ENCODE assay signal across 9 cellular contexts in genomic region chr6:138545621-138545980, GRCh38. TPM values are rescaled to one million over a fixed set of nuclear protein-coding genes. Genes with fewer than 3 reads are reported as not detected.
A peak's percentile ranks its signal among the peaks of the same experiment; 100 is the strongest.
DNase-seq lines count a peak whose midpoint lies in the region; ATAC-seq and TF ChIP-seq lines count a peak whose summit lies in the region.
"Had no signal": no experiment of that assay in that cellular context is flagged by ENCODE, and none has a peak within 500 bp of the region (broad histone marks: within the 10 kb centered on the region; RNA-seq: fewer than 3 reads in every experiment).

No MANE protein-coding gene starts in this region.

- H3K27ac ChIP-seq in coronary artery = peak overlapping the region in 1 of 2 donors; percentile 65
- H3K27ac ChIP-seq in skeletal muscle tissue (ENCODE audit: low read depth, low read length) = peak overlapping the region; percentile 68

- peaks cover 0 to 4% (median 0%) of the 10 kb centered on the region in 3 donors for H3K27me3 ChIP-seq in skeletal muscle tissue (ENCODE audit: control insufficient read depth in 3 of 3, insufficient read depth in 3 of 3, low read length in 3 of 3)

- H3K36me3 ChIP-seq in skeletal muscle tissue (ENCODE audit: control insufficient read depth in 3 of 3, insufficient read depth in 3 of 3, low read length in 3 of 3) = no peaks in the 10 kb centered on the region

- CTCF ChIA-PET in HEK293T (lab: Yijun Ruan, JAX) = interaction anchor here (0.7 to 1.0 kb wide), 2 partner anchors 16 to 36 kb away, joined by 3 read pairs; no protein-coding TSS in a partner anchor

- POLR2A ChIA-PET in HEK293T (lab: Yijun Ruan, JAX) = no interaction called here

- no peaks in the 10 kb centered on the region for H3K9me3 ChIP-seq in skeletal muscle tissue (ENCODE audit: control insufficient read depth in 3 of 3, low read length in 3 of 3)

- DNase-seq in HEK293T (ENCODE audit: extremely low spot score) (peak; percentile 36), coronary artery (ENCODE audit: low spot score) (no peak), left colon (peak; percentile 66), SIG-M5 treated with dmso at 0.1 percent for 504 hours (lab: John Stamatoyannopoulos, UW; ENCODE audit: unreplicated experiment) (no peak)
- DNase-seq: NCI-H2107 had no signal

- intact Hi-C loops in left colon (cut with DNase I, micrococcal nuclease) = no loop called here

- no peak for TF ChIP-seq CTCF in coronary artery (IDR thresholded peaks at IDR 0.05)

- ATAC-seq in left colon (peak; percentile 73), HG03139 (IDR thresholded peaks at IDR 0.05; ENCODE audit: unreplicated experiment) (no peak), GM21381 (IDR thresholded peaks at IDR 0.05; ENCODE audit: unreplicated experiment) (no peak), GM19452 (IDR thresholded peaks at IDR 0.05; ENCODE audit: unreplicated experiment) (no peak)

- peaks cover 0 to 14% (median 3%) of the 10 kb centered on the region in 3 donors for H3K4me1 ChIP-seq in skeletal muscle tissue (ENCODE audit: control insufficient read depth in 3 of 3, insufficient read depth in 3 of 3, low read length in 3 of 3)

- peak overlapping the region; percentile 66 for H3K4me3 ChIP-seq in coronary artery
- peak overlapping the region; percentile 50 to 69 (median 60) for H3K4me3 ChIP-seq in skeletal muscle tissue (ENCODE audit: low read length in 3 of 3)

- peak overlapping the region; percentile 32 to 57 (median 41) for H3K9ac ChIP-seq in skeletal muscle tissue (ENCODE audit: low read depth in 1 of 3, low read length in 3 of 3)

TF ChIP-seq in HEK293T, 16 proteins besides CTCF, POLR2A, EP300 and RAD21:
- TF ChIP-seq FOXM1 (IDR thresholded peaks at IDR 0.05; ENCODE audit: borderline replicate concordance) (no peak), FOXA1 (IDR thresholded peaks at IDR 0.05) (no peak), ZNF384 (IDR thresholded peaks at IDR 0.05) (no peak), SP1 (IDR thresholded peaks at IDR 0.05) (no peak), FOXK2 (IDR thresholded peaks at IDR 0.05) (no peak), ELF4 (IDR thresholded peaks at IDR 0.05) (no peak), SUZ12 (IDR thresholded peaks at IDR 0.05) (no peak), TARDBP (IDR thresholded peaks at IDR 0.05) (no peak), CTBP1 (IDR thresholded peaks at IDR 0.05; ENCODE audit: borderline replicate concordance) (no peak)

RNA-seq across cellular contexts. Expression of gene NHSL1, which starts 46.3 kb away (rescaled TPM):
- total RNA-seq in left colon = 100 to 1,000 TPM; 112 to 125 TPM
- total RNA-seq in skeletal muscle tissue = 25.1 TPM

Comparison
In these comparisons a context has a peak if more than half of its experiments do, and no peak if none do; other contexts are left out.
1. DNase-seq: peak in HEK293T (single experiment) and left colon (2 of 2); none in coronary artery (single experiment) and SIG-M5 treated with dmso at 0.1 percent for 504 hours (single experiment).